Comparison of ENCODE assay signal across 11 cellular contexts in the genomic region with DNA sequence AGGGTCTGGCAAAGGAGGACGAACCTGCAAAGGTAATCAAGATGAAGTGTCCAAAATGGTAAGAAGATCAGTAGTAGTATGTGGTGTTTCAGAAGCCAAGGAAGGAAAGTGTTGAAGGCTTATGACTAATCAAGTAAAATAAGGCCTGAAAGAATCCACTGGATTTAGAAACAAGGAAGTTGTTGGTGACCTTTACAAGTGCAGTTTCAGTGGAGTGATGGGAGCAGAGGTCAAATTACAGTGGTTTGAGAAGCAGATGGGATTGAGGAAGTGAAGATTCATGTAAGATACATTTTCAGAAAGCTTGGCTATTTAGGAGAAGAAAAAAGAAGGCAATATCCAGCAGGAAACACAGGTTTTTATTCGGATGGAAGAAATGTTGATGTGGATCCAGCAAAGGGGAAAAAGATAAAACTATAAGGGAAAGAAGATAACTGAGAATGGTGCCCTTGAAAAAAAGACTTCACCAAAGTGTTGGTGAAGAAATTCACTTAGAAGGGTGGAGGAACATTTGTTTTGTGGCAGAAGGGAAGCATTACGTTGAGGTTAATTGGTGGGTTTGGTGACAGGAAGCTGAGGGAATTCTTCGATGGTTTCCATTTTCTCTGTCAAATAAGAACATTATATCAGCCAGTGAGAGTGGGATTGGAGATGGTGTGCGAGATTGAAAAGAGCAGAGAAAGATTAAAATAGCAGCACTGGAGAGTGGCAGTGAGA. TPM values are rescaled to one million over a fixed set of nuclear protein-coding genes. Genes with fewer than 3 reads are reported as not detected.
DNase-seq lines count a peak whose midpoint lies in the region; ATAC-seq, FAIRE-seq and TF ChIP-seq lines count a peak whose summit lies in the region.
"Had no signal": no experiment of that assay in that cellular context is flagged by ENCODE, and none has a peak within 500 bp of the region (broad histone marks: within the 10 kb centered on the region; RNA-seq: fewer than 3 reads in every experiment).

No MANE protein-coding gene starts in this region.

- H3K27me3 ChIP-seq in MM.1S (replicated peaks; ENCODE audit: insufficient read depth, low read length) (no peaks in the 10 kb centered on the region), bronchial epithelial cell (ENCODE audit: control insufficient read depth, insufficient read depth, low read length) (no peaks in the 10 kb centered on the region), neutrophil (no peaks in the 10 kb centered on the region)

- H3K4me1 ChIP-seq in MM.1S (ENCODE audit: low read length) (peaks cover 36% of the 10 kb centered on the region), neutrophil (ENCODE audit: control insufficient read depth in 1 of 2, insufficient read depth in 1 of 2, low read depth in 1 of 2, low read length in 1 of 2) (peaks cover 62 to 64% of the 10 kb centered on the region in 2 experiments)

- H3K36me3 Mint-ChIP-seq in natural killer cell treated with Interleukin-12 subunit alpha and Interleukin-12 subunit beta and Interleukin-15 and Interleukin-18, amount 100 ng/mL, for 72 hours = no peaks in the 10 kb centered on the region

- no peak overlapping the region for H3K4me3 Mint-ChIP-seq in natural killer cell treated with Interleukin-12 subunit alpha and Interleukin-12 subunit beta and Interleukin-15 and Interleukin-18, amount 100 ng/mL, for 72 hours
- H3K4me3 Mint-ChIP-seq: activated CD4-positive, alpha-beta T cell treated with anti-CD3 and anti-CD28 coated beads for 36 hours; central memory CD8-positive, alpha-beta T cell had no signal

- no peak for ATAC-seq in natural killer cell treated with Interleukin-12 subunit alpha and Interleukin-12 subunit beta and Interleukin-15 and Interleukin-18, amount 100 ng/mL, for 72 hours
- ATAC-seq: activated CD4-positive, alpha-beta T cell treated with anti-CD3 and anti-CD28 coated beads for 36 hours had no signal

- TF ChIP-seq CTCF in MM.1S (IDR thresholded peaks at IDR 0.05; ENCODE audit: low read length) (no peak), bronchial epithelial cell (IDR thresholded peaks at IDR 0.05; ENCODE audit: insufficient read depth, low read length, severe bottlenecking) (no peak), neutrophil (IDR thresholded peaks at IDR 0.05) (no peak)

- H3K4me1 Mint-ChIP-seq in natural killer cell treated with Interleukin-12 subunit alpha and Interleukin-12 subunit beta and Interleukin-15 and Interleukin-18, amount 100 ng/mL, for 72 hours (ENCODE audit: low read depth in 2 of 2) = peaks cover 14 to 26% of the 10 kb centered on the region in 2 donors

- no peak overlapping the region for H3K4me3 ChIP-seq in MM.1S (ENCODE audit: low read length)
- no peak overlapping the region for H3K4me3 ChIP-seq in bronchial epithelial cell (ENCODE audit: low read depth, low read length)
- no peak overlapping the region for H3K4me3 ChIP-seq in neutrophil (ENCODE audit: low read depth in 1 of 2, low read length in 1 of 2)

- H4K20me1 ChIP-seq in MM.1S (ENCODE audit: insufficient read depth, low read length) = no peaks in the 10 kb centered on the region

- H3K27ac ChIP-seq in MM.1S (ENCODE audit: low read length) (peak overlapping the region; percentile 47; the same call in 1 of the 2 replicates), neutrophil (peak overlapping the region; percentile 68)

- H3K9me3 ChIP-seq in MM.1S (replicated peaks; ENCODE audit: insufficient read depth, low read length) (no peaks in the 10 kb centered on the region), neutrophil (no peaks in the 10 kb centered on the region)

- no peak overlapping the region for H3K27ac Mint-ChIP-seq in natural killer cell treated with Interleukin-12 subunit alpha and Interleukin-12 subunit beta and Interleukin-15 and Interleukin-18, amount 100 ng/mL, for 72 hours
- H3K27ac Mint-ChIP-seq: activated CD4-positive, alpha-beta T cell treated with anti-CD3 and anti-CD28 coated beads for 36 hours had no signal

- H3K27me3 Mint-ChIP-seq in natural killer cell treated with Interleukin-12 subunit alpha and Interleukin-12 subunit beta and Interleukin-15 and Interleukin-18, amount 100 ng/mL, for 72 hours = no peaks in the 10 kb centered on the region
- H3K27me3 Mint-ChIP-seq: activated CD4-positive, alpha-beta T cell treated with anti-CD3 and anti-CD28 coated beads for 36 hours; central memory CD8-positive, alpha-beta T cell had no signal

- no peaks in the 10 kb centered on the region for H3K9me2 ChIP-seq in MM.1S (replicated peaks; ENCODE audit: insufficient read depth, low read length)

- peak; percentile 14 for DNase-seq in DMS53 treated with DMSO at 0.1 percent for 48 hours (lab: John Stamatoyannopoulos, UW; ENCODE audit: unreplicated experiment)
- DNase-seq in MM.1S = no peak
- DNase-seq in bronchial epithelial cell (ENCODE audit: low read depth) = peak; percentile 41
- no peak for DNase-seq in germinal center (ENCODE audit: low spot score)
- no peak for DNase-seq in natural killer cell treated with Interleukin-12 subunit alpha and Interleukin-12 subunit beta and Interleukin-15 and Interleukin-18, amount 100 ng/mL, for 72 hours (ENCODE audit: low spot score)
- DNase-seq in activated CD4-positive, alpha-beta T cell treated with anti-CD3 and anti-CD28 coated beads, Interleukin-2, amount 50 U/mL, for 1 hour = no peak
- DNase-seq in hypothalamus (lab: John Stamatoyannopoulos, UW) = no peak
- DNase-seq: activated CD4-positive, alpha-beta T cell treated with anti-CD3 and anti-CD28 coated beads for 36 hours had no signal

- 0 out of 2 replicates have a peak overlapping the region, but pooled peaks have one; percentile 4 for H2AFZ ChIP-seq in MM.1S (ENCODE audit: low read length)

- peaks cover 15% of the 10 kb centered on the region; the same call in 1 of the 2 replicates for H3F3A ChIP-seq in MM.1S (ENCODE audit: insufficient read depth, low read length)

- no peak overlapping the region for H3K9ac ChIP-seq in MM.1S (ENCODE audit: low read length)

- H3K9me3 Mint-ChIP-seq in natural killer cell treated with Interleukin-12 subunit alpha and Interleukin-12 subunit beta and Interleukin-15 and Interleukin-18, amount 100 ng/mL, for 72 hours = no peaks in the 10 kb centered on the region
- H3K9me3 Mint-ChIP-seq: central memory CD8-positive, alpha-beta T cell had no signal

- no peaks in the 10 kb centered on the region for H3K79me2 ChIP-seq in MM.1S (ENCODE audit: low read length)

- H3K36me3 ChIP-seq in MM.1S (replicated peaks; ENCODE audit: insufficient read depth, low read length) = no peaks in the 10 kb centered on the region
- H3K36me3 ChIP-seq in bronchial epithelial cell (ENCODE audit: control insufficient read depth, insufficient read depth, low read length) = no peaks in the 10 kb centered on the region
- no peaks in the 10 kb centered on the region for H3K36me3 ChIP-seq in neutrophil

- peak overlapping the region; percentile 24; the same call in 1 of the 2 replicates for H3K4me2 ChIP-seq in MM.1S (ENCODE audit: low read depth, low read length)

- no peak for FAIRE-seq in bronchial epithelial cell (lab: Jason Lieb, UNC)

RNA-seq across cellular contexts. Expression of a gene that starts 2.1 kb away (rescaled TPM):
- total RNA-seq in bronchial epithelial cell = 0.38 TPM in 1 of 2 replicates, not detected in the other
- 1 to 10 TPM; 1.8 to 8.7 TPM for total RNA-seq in natural killer cell treated with Interleukin-12 subunit alpha and Interleukin-12 subunit beta and Interleukin-15 and Interleukin-18, amount 100 ng/mL, for 72 hours

RNA-seq across cellular contexts. Expression of a gene that starts 2.4 kb away (rescaled TPM):
- 6.1 and 8.3 TPM in 2 replicates for total RNA-seq in bronchial epithelial cell
- 1 to 10 TPM; 2.8 to 3.8 TPM for total RNA-seq in natural killer cell treated with Interleukin-12 subunit alpha and Interleukin-12 subunit beta and Interleukin-15 and Interleukin-18, amount 100 ng/mL, for 72 hours

RNA-seq across cellular contexts. Expression of a gene that starts 54.3 kb away (rescaled TPM):
- not detected in 2 replicates for total RNA-seq in bronchial epithelial cell
- total RNA-seq in natural killer cell treated with Interleukin-12 subunit alpha and Interleukin-12 subunit beta and Interleukin-15 and Interleukin-18, amount 100 ng/mL, for 72 hours = not detected
- total RNA-seq: activated CD4-positive, alpha-beta T cell treated with anti-CD3 and anti-CD28 coated beads for 36 hours; lung microvascular endothelial cell had no signal

Comparison
In these comparisons a context has a peak if more than half of its experiments do, and no peak if none do; other contexts are left out.
1. DNase-seq: peak in DMS53 treated with DMSO at 0.1 percent for 48 hours (single experiment) and bronchial epithelial cell (single experiment); none in MM.1S (single experiment), germinal center (single experiment), natural killer cell treated with Interleukin-12 subunit alpha and Interleukin-12 subunit beta and Interleukin-15 and Interleukin-18, amount 100 ng/mL, for 72 hours (single experiment), activated CD4-positive, alpha-beta T cell treated with anti-CD3 and anti-CD28 coated beads, Interleukin-2, amount 50 U/mL, for 1 hour (single experiment) and hypothalamus (0 of 51).